36 cellular contexts compared by ENCODE assay signal in the genomic region with DNA sequence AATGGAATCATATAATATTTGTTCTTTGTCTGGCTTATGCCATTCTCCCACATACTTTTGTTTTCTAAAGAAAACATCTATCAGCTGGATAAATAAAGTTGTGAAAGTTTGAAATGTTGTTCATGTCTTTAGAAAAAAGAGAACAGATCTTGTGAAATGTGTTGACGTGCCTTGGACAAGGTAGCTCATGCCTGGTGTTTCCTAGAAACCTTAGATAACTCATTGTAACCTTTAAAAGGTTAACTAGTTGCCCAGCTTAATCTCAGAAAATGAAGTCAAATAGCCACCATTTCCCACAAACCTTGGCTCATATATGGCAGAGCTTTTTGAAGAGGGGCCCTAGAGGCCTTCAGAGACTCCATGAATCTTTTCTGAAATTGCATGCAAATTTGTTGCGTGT. TPM values are rescaled to one million over a fixed set of nuclear protein-coding genes. Genes with fewer than 3 reads are reported as not detected.
"Had no signal": no experiment of that assay in that cellular context is flagged by ENCODE, and none has a peak within 500 bp of the region (broad histone marks: within the 10 kb centered on the region; RNA-seq: fewer than 3 reads in every experiment).

No MANE protein-coding gene starts in this region.

- H3K9me3 ChIP-seq: MG63 had no signal

- H3K27me3 ChIP-seq: MG63 had no signal

- H3K36me3 ChIP-seq: MG63 had no signal

- DNase-seq: Karpas-422, Kasumi-1, MG63, MM.1S, MV-4-11, NCI-H1048, NCI-H1092, NCI-H1092 treated with DMSO at 0.1 percent for 48 hours, NCI-H1105, NCI-H1105 treated with DMSO at 0.1 percent for 48 hours, NCI-H1417, NCI-H1417 treated with DMSO at 0.1 percent for 48 hours, NCI-H1436, NCI-H1436 treated with DMSO at 0.1 percent for 48 hours, NCI-H146, NCI-H1694, NCI-H1694 treated with DMSO at 0.1 percent for 48 hours, NCI-H187, NCI-H187 treated with DMSO at 0.1 percent for 48 hours, NCI-H1930, NCI-H2029, NCI-H2029 treated with DMSO at 0.1 percent for 48 hours, NCI-H2081, NCI-H2081 treated with DMSO at 0.1 percent for 48 hours, NCI-H2107, NCI-H2171, NCI-H2171 treated with DMSO at 0.1 percent for 48 hours, NCI-H2227 treated with DMSO at 0.1 percent for 48 hours, NCI-H226, NCI-H345, NCI-H446, NCI-H446 treated with DMSO at 0.1 percent for 48 hours, NCI-H510A, NCI-H510A treated with DMSO at 0.1 percent for 48 hours, NCI-H524 had no signal

- H3K4me3 ChIP-seq: MG63 had no signal

RNA-seq across cellular contexts. Expression of a gene that starts 15.3 kb away (rescaled TPM):
- total RNA-seq: NCI-H460 had no signal
